ENCODE assay signal across 20 cellular contexts in genomic region chr2:86074811-86075210, GRCh38.
"Had no signal": no experiment of that assay in that cellular context is flagged by ENCODE, and none has a peak within 500 bp of the region (broad histone marks: within the 10 kb centered on the region; RNA-seq: fewer than 3 reads in every experiment).

No MANE protein-coding gene starts in this region.

- H3K27ac ChIP-seq: colonic mucosa, epithelial cell of prostate, pancreas, sigmoid colon, spleen, suprapubic skin had no signal

- H3K4me3 ChIP-seq: colonic mucosa, gastrocnemius medialis, lower lobe of right lung, pancreas, sigmoid colon, spleen, suprapubic skin had no signal

- H3K9me3 ChIP-seq: colonic mucosa, gastrocnemius medialis, lower lobe of right lung, pancreas, sigmoid colon, spleen, suprapubic skin had no signal

- H3K27me3 ChIP-seq: colonic mucosa, gastrocnemius medialis, pancreas, sigmoid colon, spleen, suprapubic skin had no signal

- ATAC-seq: esophagus mucosa; gastrocnemius medialis; left ventricle myocardium superior; lower lobe of right lung; natural killer cell; pancreas; stimulated activated memory B cell treated with anti-CD40 and anti-IgM and Interleukin-4, amounts not matched to agents 10 μg/mL and 1 μg/mL and 100 μg/mL, for 72 hours; stimulated activated naive CD8-positive, alpha-beta T cell treated with anti-CD3 and anti-CD28 coated beads, Interleukin-15, amount 100 ng/mL, for 72 hours had no signal

- DNase-seq: colonic mucosa; effector CD8-positive, alpha-beta T cell; endodermal cell; foreskin fibroblast; gastrocnemius medialis; head of caudate nucleus; left ventricle myocardium superior; lower lobe of right lung; natural killer cell; occipital lobe; pancreas; sigmoid colon; spleen; stimulated activated CD4-positive, alpha-beta T cell treated with anti-CD3 and anti-CD28 coated beads, Interleukin-4, amount 100 ng/mL, for 4 hours; stimulated activated naive CD8-positive, alpha-beta T cell treated with anti-CD3 and anti-CD28 coated beads, Interleukin-15, amount 100 ng/mL, for 72 hours had no signal

- H3K4me1 ChIP-seq: colonic mucosa had no signal

- FAIRE-seq: keratinocyte, pancreas had no signal
